In the genomic region with DNA sequence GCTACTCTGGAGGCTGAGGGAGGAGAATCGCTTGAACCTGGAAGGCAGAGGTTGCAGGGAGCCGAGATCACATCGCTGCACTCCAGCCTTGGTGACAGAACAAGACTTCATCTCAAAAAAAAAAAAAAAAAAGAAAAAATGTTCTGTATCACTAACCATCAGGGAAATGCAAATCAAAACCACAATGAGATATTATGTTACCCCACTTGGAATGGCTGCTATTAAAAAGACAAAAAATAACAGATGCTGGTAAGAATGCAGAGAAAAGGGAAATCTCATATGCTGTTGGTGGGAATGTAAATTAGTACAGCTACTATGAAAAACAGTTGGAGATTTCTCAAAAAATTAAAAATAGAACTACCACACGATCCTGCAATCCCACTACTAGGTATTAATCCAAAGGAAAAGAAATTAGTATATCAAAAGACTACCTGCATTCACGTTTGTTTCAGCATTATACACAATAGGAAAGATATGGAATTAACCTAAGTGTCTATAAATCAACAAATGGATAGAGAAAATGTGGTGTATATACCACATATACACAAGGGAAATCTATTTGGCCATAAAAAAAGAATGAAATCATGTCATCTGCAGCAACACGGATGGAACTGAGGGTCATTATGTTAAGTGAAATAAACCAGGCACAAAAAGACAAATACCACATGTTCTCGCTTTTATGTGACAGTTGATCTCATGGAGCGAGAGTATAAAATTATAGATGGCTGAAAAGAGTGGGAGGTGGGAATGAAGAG, we compare ENCODE assay signal across 14 cellular contexts.
DNase-seq lines count a peak whose midpoint lies in the region; ATAC-seq and TF ChIP-seq lines count a peak whose summit lies in the region.
"Had no signal": no experiment of that assay in that cellular context is flagged by ENCODE, and none has a peak within 500 bp of the region (broad histone marks: within the 10 kb centered on the region; RNA-seq: fewer than 3 reads in every experiment).

No MANE protein-coding gene starts in this region.

- peak overlapping the region; percentile 28; the same call in 1 of the 2 replicates for H3K4me3 ChIP-seq in SK-N-MC
- no peak overlapping the region for H3K4me3 ChIP-seq in fibroblast of villous mesenchyme (ENCODE audit: low read depth, low read length)

- ATAC-seq in HG02938 (IDR thresholded peaks at IDR 0.05; ENCODE audit: unreplicated experiment) (peak; percentile 10), HG02759 (IDR thresholded peaks at IDR 0.05; ENCODE audit: unreplicated experiment) (no peak)
- ATAC-seq: esophagus mucosa had no signal

- peaks cover 24% of the 10 kb centered on the region for H3K4me1 Mint-ChIP-seq in type B pancreatic cell (ENCODE audit: unreplicated experiment)

- peaks cover 9% of the 10 kb centered on the region for H3K36me3 Mint-ChIP-seq in type B pancreatic cell

- H3K27ac Mint-ChIP-seq in type B pancreatic cell = no peak overlapping the region

- H3K27ac ChIP-seq in SK-N-MC (peak overlapping the region; percentile 40; the same call in 1 of the 2 replicates), RWPE1 (no peak overlapping the region)
- H3K27ac ChIP-seq: parathyroid adenoma had no signal

- H3K36me3 ChIP-seq in SK-N-MC (ENCODE audit: insufficient read depth, low read length) = no peaks in the 10 kb centered on the region

- no peak for TF ChIP-seq CTCF in AG09319 (IDR thresholded peaks at IDR 0.05; ENCODE audit: low read depth, low read length)
- TF ChIP-seq CTCF in fibroblast of villous mesenchyme (IDR thresholded peaks at IDR 0.05; ENCODE audit: insufficient read depth, low read depth, low read length) = no peak
- no peak for TF ChIP-seq CTCF in RWPE1 (conservative IDR thresholded peaks at IDR 0.05; ENCODE audit: low read depth)
- no peak for TF ChIP-seq CTCF in type B pancreatic cell (conservative IDR thresholded peaks at IDR 0.05)

- no peaks in the 10 kb centered on the region for H3K27me3 Mint-ChIP-seq in type B pancreatic cell

- no peaks in the 10 kb centered on the region for H3K9me3 ChIP-seq in SK-N-MC (ENCODE audit: low read depth, low read length)

- no peak overlapping the region for H3K4me3 Mint-ChIP-seq in type B pancreatic cell

- no peaks in the 10 kb centered on the region for H3K9me3 Mint-ChIP-seq in type B pancreatic cell

- CTCF ChIA-PET in RWPE1 (lab: Yijun Ruan, JAX) = no interaction called here

- H3K9ac ChIP-seq in SK-N-MC (ENCODE audit: insufficient read length) = no peak overlapping the region
- H3K9ac ChIP-seq: parathyroid adenoma had no signal

- POLR2A ChIA-PET in RWPE1 (lab: Yijun Ruan, JAX; ENCODE audit: low non-redundant PET) = no interaction called here

- DNase-seq in AG09319 (ENCODE audit: extremely low read depth, low read depth) (peak; percentile 42), SK-N-MC (ENCODE audit: low read depth, low spot score) (no peak), fibroblast of villous mesenchyme (ENCODE audit: low read depth) (peak; percentile 59), RWPE1 (ENCODE audit: low spot score) (no peak), type B pancreatic cell (ENCODE audit: extremely low spot score, unreplicated experiment) (no peak)
- DNase-seq in activated CD4-positive, alpha-beta T cell treated with anti-CD3 and anti-CD28 coated beads for 48 hours = no peak
- DNase-seq: activated naive CD4-positive, alpha-beta T cell treated with Interleukin-2 at 50 U/mL for 16 hours; caudate nucleus; GOT3; NCI-H2227 treated with DMSO at 0.1 percent for 48 hours had no signal

Comparison
In these comparisons a context has a peak if more than half of its experiments do, and no peak if none do; other contexts are left out.
1. DNase-seq: peak in AG09319 (single experiment) and fibroblast of villous mesenchyme (single experiment); none in SK-N-MC (single experiment), RWPE1 (single experiment), type B pancreatic cell (single experiment) and activated CD4-positive, alpha-beta T cell treated with anti-CD3 and anti-CD28 coated beads for 48 hours (single experiment).